Comparison of ENCODE assay signal across 16 cellular contexts in the genomic region with DNA sequence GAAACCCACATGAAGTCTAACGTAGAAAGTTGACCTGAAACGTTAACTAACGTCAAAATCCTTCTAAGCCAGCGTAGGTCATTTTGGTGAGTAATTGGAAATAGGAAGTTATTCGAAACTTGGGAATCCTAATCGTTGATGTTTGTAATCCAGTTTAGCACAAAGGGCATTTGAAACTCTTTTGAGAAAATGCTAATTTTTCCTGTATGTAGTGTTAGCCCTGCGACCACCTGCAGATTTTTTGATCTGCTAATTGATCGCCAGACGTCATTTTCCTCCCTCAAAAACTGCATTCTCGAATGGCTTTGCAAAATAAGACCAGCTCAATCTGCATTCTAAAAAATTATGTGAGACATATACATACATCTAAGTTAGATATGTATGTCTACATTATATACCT. TPM values are rescaled to one million over a fixed set of nuclear protein-coding genes. Genes with fewer than 3 reads are reported as not detected.
DNase-seq lines count a peak whose midpoint lies in the region; ATAC-seq, FAIRE-seq and TF ChIP-seq lines count a peak whose summit lies in the region.
"Had no signal": no experiment of that assay in that cellular context is flagged by ENCODE, and none has a peak within 500 bp of the region (broad histone marks: within the 10 kb centered on the region; RNA-seq: fewer than 3 reads in every experiment).

No MANE protein-coding gene starts in this region.

- FAIRE-seq in G401.6 (lab: Jason Lieb, UNC) = peak; percentile 42
- FAIRE-seq: bronchial epithelial cell, RCC 7860 had no signal

- H3K4me1 Mint-ChIP-seq in neural crest cell = peaks cover 60% of the 10 kb centered on the region

- 17% methylated on average over 10 of the region's 10 CpGs for WGBS in hepatocyte (ENCODE audit: low lambda C conversion rate, missing lambda C conversion rate)
- 32 to 33% methylated on average over 10 of the region's 10 CpGs for WGBS in esophagus squamous epithelium, 2 donors

- no peak overlapping the region for H3K9ac ChIP-seq in PC-3 (ENCODE audit: low read length)

- TF ChIP-seq POLR2A in esophagus squamous epithelium (IDR thresholded peaks at IDR 0.05) = no peak

- DNase-seq in PC-3 = no peak
- no peak for DNase-seq in hepatocyte (ENCODE audit: low spot score)
- DNase-seq in neural crest cell (ENCODE audit: low read depth, low spot score) = no peak
- DNase-seq in NCI-H2196 treated with DMSO at 0.1 percent for 48 hours (lab: John Stamatoyannopoulos, UW; ENCODE audit: unreplicated experiment) = no peak
- DNase-seq in cerebellar nuclear complex (lab: John Stamatoyannopoulos, UW) = no peak
- no peak for DNase-seq in esophagus squamous epithelium (lab: John Stamatoyannopoulos, UW)
- no peak for DNase-seq in stimulated activated CD4-positive, alpha-beta T cell treated with anti-CD3 and anti-CD28 coated beads, Interleukin-4, amount 100 ng/mL, for 1 hour
- DNase-seq: NCI-H2081 treated with DMSO at 0.1 percent for 48 hours, occipital lobe had no signal

- peak overlapping the region; percentile 99 for H3K4me3 Mint-ChIP-seq in neural crest cell

- H3K4me2 ChIP-seq in PC-3 (ENCODE audit: low read length) = peak overlapping the region; percentile 98
- peak overlapping the region; percentile 94 for H3K4me2 ChIP-seq in hepatocyte

- no peaks in the 10 kb centered on the region for H3K9me3 Mint-ChIP-seq in neural crest cell
- H3K9me3 Mint-ChIP-seq: activated T-cell treated with anti-CD3 and anti-CD28 coated beads, Interleukin-2, amount 50 U/mL, for 24 hours had no signal

- POLR2A ChIA-PET in PC-3 (lab: Charles Lee; ENCODE audit: unreplicated experiment) = no interaction called here

- H3K79me2 ChIP-seq in PC-3 (ENCODE audit: low read length) (no peaks in the 10 kb centered on the region), hepatocyte (peaks cover 59% of the 10 kb centered on the region)

- intact Hi-C loops in PC-3 (cut with micrococcal nuclease) (no loop called here), esophagus squamous epithelium (cut with DNase I) (no loop called here)

- TF ChIP-seq CTCF in PC-3 (conservative IDR thresholded peaks at IDR 0.05; ENCODE audit: low read depth, low read length) (no peak), hepatocyte (IDR thresholded peaks at IDR 0.05; ENCODE audit: poor library complexity) (no peak), neural crest cell (conservative IDR thresholded peaks at IDR 0.05) (no peak), esophagus squamous epithelium (IDR thresholded peaks at IDR 0.05) (no peak)

- peaks cover 2% of the 10 kb centered on the region for H3K36me3 Mint-ChIP-seq in neural crest cell (ENCODE audit: low read depth)
- H3K36me3 Mint-ChIP-seq: activated naive CD8-positive, alpha-beta T cell had no signal

- no peaks in the 10 kb centered on the region for H3K9me2 ChIP-seq in PC-3 (replicated peaks; ENCODE audit: low read length)
- H3K9me2 ChIP-seq in hepatocyte (replicated peaks; ENCODE audit: insufficient read depth) = no peaks in the 10 kb centered on the region

- H3K4me3 ChIP-seq in PC-3 (ENCODE audit: low read length) (peak overlapping the region; percentile 73), hepatocyte (no peak overlapping the region), esophagus squamous epithelium (no peak overlapping the region)

- no peaks in the 10 kb centered on the region for H3K9me3 ChIP-seq in PC-3 (ENCODE audit: low read length)
- no peaks in the 10 kb centered on the region for H3K9me3 ChIP-seq in hepatocyte (ENCODE audit: low read depth)
- no peaks in the 10 kb centered on the region for H3K9me3 ChIP-seq in esophagus squamous epithelium
- H3K9me3 ChIP-seq: lower lobe of right lung, MG63 had no signal

- no peaks in the 10 kb centered on the region for H3K27me3 ChIP-seq in PC-3 (ENCODE audit: low read length)
- H3K27me3 ChIP-seq in hepatocyte = no peaks in the 10 kb centered on the region
- H3K27me3 ChIP-seq in esophagus squamous epithelium = peaks cover 0 to 63% (median 6%) of the 10 kb centered on the region in 4 donors

- H3K27me3 Mint-ChIP-seq in neural crest cell (ENCODE audit: low read depth) = peaks cover 3% of the 10 kb centered on the region

- BruUV-seq in PC-3 (replicated peaks; lab: Mats Ljungman, UMichigan) = no TSS peak

- H2AFZ ChIP-seq in PC-3 (ENCODE audit: low read length) = peak overlapping the region; percentile 98
- H2AFZ ChIP-seq in hepatocyte = no peak overlapping the region

- no peaks in the 10 kb centered on the region for H4K20me1 ChIP-seq in PC-3 (ENCODE audit: low read length)
- peaks cover 6% of the 10 kb centered on the region for H4K20me1 ChIP-seq in hepatocyte (ENCODE audit: insufficient read depth, poor library complexity, severe bottlenecking)

- H3K36me3 ChIP-seq in PC-3 (ENCODE audit: low read depth, low read length) (no peaks in the 10 kb centered on the region), hepatocyte (replicated peaks; ENCODE audit: insufficient read depth, low read depth) (no peaks in the 10 kb centered on the region), esophagus squamous epithelium (no peaks in the 10 kb centered on the region)
- H3K36me3 ChIP-seq: lower lobe of right lung, MG63 had no signal

- H3K27ac Mint-ChIP-seq in neural crest cell (ENCODE audit: unreplicated experiment) = peak overlapping the region; percentile 28
- H3K27ac Mint-ChIP-seq: activated naive CD8-positive, alpha-beta T cell; activated T-cell treated with anti-CD3 and anti-CD28 coated beads, Interleukin-2, amount 50 U/mL, for 24 hours had no signal

- H3K4me1 ChIP-seq in PC-3 (ENCODE audit: insufficient read depth, low read length) = peaks cover 33% of the 10 kb centered on the region
- peaks cover 20% of the 10 kb centered on the region for H3K4me1 ChIP-seq in hepatocyte (ENCODE audit: insufficient read depth)
- H3K4me1 ChIP-seq in esophagus squamous epithelium = peaks cover 11 to 28% (median 17%) of the 10 kb centered on the region in 3 donors

- no peak overlapping the region for H3K27ac ChIP-seq in PC-3 (ENCODE audit: low read length)
- H3K27ac ChIP-seq in hepatocyte = peak overlapping the region; percentile 3
- no peak overlapping the region for H3K27ac ChIP-seq in esophagus squamous epithelium
- H3K27ac ChIP-seq: lower lobe of right lung had no signal

- CTCF ChIA-PET in PC-3 (lab: Charles Lee) = interaction anchor here (1.0 to 1.6 kb wide), 2 partner anchors 167 to 262 kb away, joined by 8 to 10 read pairs; no protein-coding TSS in a partner anchor

- ATAC-seq in PC-3 = no peak

- no peaks in the 10 kb centered on the region for H3F3A ChIP-seq in PC-3 (ENCODE audit: low read length, unreplicated experiment)

RNA-seq across cellular contexts. Expression of a gene that starts 2.7 kb away (rescaled TPM):
- total RNA-seq in PC-3 (2014; rRNA removed) = 1.7 and 3.1 TPM in 2 replicates
- 12.7 and 14.9 TPM in 2 replicates for total RNA-seq in hepatocyte
- 6.3 and 8.5 TPM in 2 replicates for polyA plus RNA-seq in hepatocyte
- total RNA-seq in neural crest cell = 90.7 and 91.1 TPM in 2 replicates
- total RNA-seq in esophagus squamous epithelium = under 1 TPM in 3 of 4 donors, not detected in 1; 0.04 to 0.76 (median 0.26) TPM

RNA-seq across cellular contexts. Expression of a gene that starts 31.4 kb away (rescaled TPM):
- total RNA-seq in PC-3 (2014; rRNA removed) (31.3 and 34.6 TPM in 2 replicates), hepatocyte (26.5 and 28.1 TPM in 2 replicates), neural crest cell (38.9 and 39.0 TPM in 2 replicates), esophagus squamous epithelium (10 to 100 TPM; 17.6 to 28.2 (median 19.5) TPM)
- polyA plus RNA-seq in hepatocyte = 9.3 and 12.1 TPM in 2 replicates
